9 cellular contexts compared by ENCODE assay signal in genomic region chr5:180495991-180496741, GRCh38. TPM values are rescaled to one million over a fixed set of nuclear protein-coding genes. Genes with fewer than 3 reads are reported as not detected.
DNase-seq lines count a peak whose midpoint lies in the region; ATAC-seq, FAIRE-seq and TF ChIP-seq lines count a peak whose summit lies in the region.
"Had no signal": no experiment of that assay in that cellular context is flagged by ENCODE, and none has a peak within 500 bp of the region (broad histone marks: within the 10 kb centered on the region; RNA-seq: fewer than 3 reads in every experiment).

No MANE protein-coding gene starts in this region.

- H3K36me3 ChIP-seq in keratinocyte (ENCODE audit: control insufficient read depth in 2 of 2, extremely low read depth in 1 of 2, insufficient read depth in 2 of 2, low read length in 2 of 2) (peaks cover 1 to 4% of the 10 kb centered on the region in 2 experiments), upper lobe of right lung (no peaks in the 10 kb centered on the region)

- no peaks in the 10 kb centered on the region for H3K9me3 Mint-ChIP-seq in activated naive CD4-positive, alpha-beta T cell treated with anti-CD3 and anti-CD28 coated beads, Interleukin-2, amount 10 ng/mL, durations not matched to agents 7 days and 5 days
- no peaks in the 10 kb centered on the region for H3K9me3 Mint-ChIP-seq in activated naive CD8-positive, alpha-beta T cell treated with anti-CD3 and anti-CD28 coated beads, Interleukin-2, amount 10 ng/mL, durations not matched to agents 7 days and 5 days

- FAIRE-seq in keratinocyte (lab: Jason Lieb, UNC): no peak

- H3K4me3 ChIP-seq in keratinocyte (ENCODE audit: control insufficient read depth in 2 of 3, extremely low read depth in 1 of 3, insufficient read depth in 2 of 3, low read depth in 1 of 3, low read length in 3 of 3) (peak overlapping the region; percentile 69 to 86 (median 70)), upper lobe of right lung (no peak overlapping the region)

- no peaks in the 10 kb centered on the region for H3K9me3 ChIP-seq in keratinocyte (ENCODE audit: control insufficient read depth, low read depth, low read length)
- no peaks in the 10 kb centered on the region for H3K9me3 ChIP-seq in upper lobe of right lung

- TF ChIP-seq CTCF in keratinocyte (optimal IDR thresholded peaks at IDR 0.05 in 1 of 3, IDR thresholded peaks at IDR 0.05 in 1 of 3, conservative IDR thresholded peaks at IDR 0.05 in 1 of 3; ENCODE audit: extremely low read depth in 1 of 3, insufficient read depth in 2 of 3, low read length in 3 of 3) (no peak), upper lobe of right lung (IDR thresholded peaks at IDR 0.05) (no peak)

- no peaks in the 10 kb centered on the region for H3K27me3 Mint-ChIP-seq in activated naive CD4-positive, alpha-beta T cell treated with anti-CD3 and anti-CD28 coated beads, Interleukin-2, amount 10 ng/mL, durations not matched to agents 7 days and 5 days
- H3K27me3 Mint-ChIP-seq in activated naive CD8-positive, alpha-beta T cell treated with anti-CD3 and anti-CD28 coated beads, Interleukin-2, amount 10 ng/mL, durations not matched to agents 7 days and 5 days: no peaks in the 10 kb centered on the region

- no peak overlapping the region for H2AFZ ChIP-seq in keratinocyte (ENCODE audit: control insufficient read depth, low read length)

- H3K79me2 ChIP-seq in keratinocyte (ENCODE audit: control insufficient read depth, insufficient read depth, low read length): peaks cover 65% of the 10 kb centered on the region

- no peak for ATAC-seq in activated naive CD8-positive, alpha-beta T cell treated with anti-CD3 and anti-CD28 coated beads, Interleukin-2, amount 10 ng/mL, durations not matched to agents 7 days and 5 days (ENCODE audit: low read depth)
- ATAC-seq in upper lobe of right lung: no peak

- H3K4me1 ChIP-seq in keratinocyte (ENCODE audit: control insufficient read depth, extremely low read depth, insufficient read depth, low read length): peaks cover 25% of the 10 kb centered on the region
- H3K4me1 ChIP-seq in upper lobe of right lung: peaks cover 18% of the 10 kb centered on the region

- peaks cover 45% of the 10 kb centered on the region for H3K4me1 Mint-ChIP-seq in activated naive CD4-positive, alpha-beta T cell treated with anti-CD3 and anti-CD28 coated beads, Interleukin-2, amount 10 ng/mL, durations not matched to agents 7 days and 5 days
- peaks cover 34% of the 10 kb centered on the region for H3K4me1 Mint-ChIP-seq in activated naive CD8-positive, alpha-beta T cell treated with anti-CD3 and anti-CD28 coated beads, Interleukin-2, amount 10 ng/mL, durations not matched to agents 7 days and 5 days

- dilution Hi-C loops in keratinocyte (cut with MboI; ENCODE audit: extremely low pct_ligation_motif_present, low sequenced_read_pairs): no loop called here

- peak overlapping the region; percentile 84 for H3K4me2 ChIP-seq in keratinocyte (ENCODE audit: control insufficient read depth, extremely low read depth, insufficient read depth, low read depth, low read length)

- H4K20me1 ChIP-seq in keratinocyte (ENCODE audit: control insufficient read depth, extremely low read depth, insufficient read depth, low read length): no peaks in the 10 kb centered on the region

- no peaks in the 10 kb centered on the region for H3K27me3 ChIP-seq in keratinocyte (ENCODE audit: control insufficient read depth, extremely low read depth, insufficient read depth, low read length)
- no peaks in the 10 kb centered on the region for H3K27me3 ChIP-seq in upper lobe of right lung

- H3K9me1 ChIP-seq in keratinocyte (ENCODE audit: control insufficient read depth, extremely low read depth, insufficient read depth, low read length): peaks cover 3% of the 10 kb centered on the region

- peak overlapping the region; percentile 88 for H3K9ac ChIP-seq in keratinocyte (ENCODE audit: control insufficient read depth, extremely low read depth, insufficient read depth, low read length)

- POLR2A ChIA-PET in activated naive CD8-positive, alpha-beta T cell treated with anti-CD3 and anti-CD28 coated beads, Interleukin-2, amount 10 ng/mL, durations not matched to agents 7 days and 5 days (lab: Charles Lee): interaction anchor here (0.6 kb wide), 1 partner anchor 364 kb away, joined by 3 read pairs; no protein-coding TSS in a partner anchor

- intact Hi-C loops in upper lobe of right lung (cut with DNase I): no loop called here

- H3K27ac Mint-ChIP-seq in activated naive CD4-positive, alpha-beta T cell treated with anti-CD3 and anti-CD28 coated beads, Interleukin-2, amount 10 ng/mL, durations not matched to agents 7 days and 5 days: peak overlapping the region; percentile 26
- H3K27ac Mint-ChIP-seq in activated naive CD8-positive, alpha-beta T cell treated with anti-CD3 and anti-CD28 coated beads, Interleukin-2, amount 10 ng/mL, durations not matched to agents 7 days and 5 days: no peak overlapping the region

- H3K27ac ChIP-seq in keratinocyte (ENCODE audit: control insufficient read depth, insufficient read depth, low read length) (peak overlapping the region; percentile 73), upper lobe of right lung (no peak overlapping the region)

- CTCF ChIA-PET in activated naive CD4-positive, alpha-beta T cell treated with anti-CD3 and anti-CD28 coated beads, Interleukin-2, amount 10 ng/mL, durations not matched to agents 7 days and 5 days (lab: Charles Lee): no interaction called here

- no peak for DNase-seq in activated naive CD4-positive, alpha-beta T cell treated with anti-CD3 and anti-CD28 coated beads, Interleukin-2, amount 10 ng/mL, durations not matched to agents 7 days and 5 days
- no peak for DNase-seq in activated naive CD4-positive, alpha-beta T cell (lab: John Stamatoyannopoulos, UW)
- no peak for DNase-seq in activated naive CD8-positive, alpha-beta T cell treated with anti-CD3 and anti-CD28 coated beads, Interleukin-2, amount 10 ng/mL, durations not matched to agents 7 days and 5 days
- DNase-seq in keratinocyte (ENCODE audit: low read depth, low spot score) (no peak), upper lobe of right lung (peak; percentile 29), SW480 (ENCODE audit: low spot score) (no peak), MV-4-11 (lab: John Stamatoyannopoulos, UW) (no peak), DMS53 (lab: John Stamatoyannopoulos, UW) (no peak)
- DNase-seq: SHP77 treated with DMSO at 0.1 percent for 48 hours had no signal

- H3K4me3 Mint-ChIP-seq in activated naive CD4-positive, alpha-beta T cell treated with anti-CD3 and anti-CD28 coated beads, Interleukin-2, amount 10 ng/mL, durations not matched to agents 7 days and 5 days: peak overlapping the region; percentile 44
- peak overlapping the region; percentile 45 for H3K4me3 Mint-ChIP-seq in activated naive CD8-positive, alpha-beta T cell treated with anti-CD3 and anti-CD28 coated beads, Interleukin-2, amount 10 ng/mL, durations not matched to agents 7 days and 5 days

- H3K36me3 Mint-ChIP-seq in activated naive CD4-positive, alpha-beta T cell treated with anti-CD3 and anti-CD28 coated beads, Interleukin-2, amount 10 ng/mL, durations not matched to agents 7 days and 5 days: peaks cover 18% of the 10 kb centered on the region
- H3K36me3 Mint-ChIP-seq in activated naive CD8-positive, alpha-beta T cell treated with anti-CD3 and anti-CD28 coated beads, Interleukin-2, amount 10 ng/mL, durations not matched to agents 7 days and 5 days: peaks cover 15% of the 10 kb centered on the region

RNA-seq across cellular contexts. Expression of gene CNOT6, which starts 2.0 kb away (rescaled TPM):
- total RNA-seq in activated naive CD8-positive, alpha-beta T cell treated with anti-CD3 and anti-CD28 coated beads, Interleukin-2, amount 10 ng/mL, durations not matched to agents 7 days and 5 days: 10 to 100 TPM; 37.5 to 43.3 TPM
- polyA plus RNA-seq in keratinocyte: 15.6 to 29.7 TPM (median 19.4 TPM) in 3 replicates
- polyA plus RNA-seq in keratinocyte (2011; ENCODE audit: low read depth): 31.6 TPM
- polyA plus RNA-seq in keratinocyte (2011; cell fraction: cytosol; rRNA removed): 15.5 and 28.5 TPM in 2 replicates
- polyA plus RNA-seq in keratinocyte (2011; cell fraction: nucleus; rRNA removed): 13.1 and 19.1 TPM in 2 replicates
- 15.2 and 23.1 TPM in 2 replicates for polyA plus RNA-seq in keratinocyte (2012; ENCODE audit: low replicate concordance)
- polyA minus RNA-seq in keratinocyte: 14.5 to 37.2 TPM (median 15.3 TPM) in 3 replicates
- 15.2 TPM for polyA minus RNA-seq in keratinocyte (2011; cell fraction: cytosol; rRNA and poly(A)+ RNA removed)
- 11.9 and 26.8 TPM in 2 replicates for polyA minus RNA-seq in keratinocyte (2011; cell fraction: nucleus; rRNA and poly(A)+ RNA removed)
- 21.7 TPM for total RNA-seq in upper lobe of right lung
